In genomic region chr7:7182156-7183060, GRCh38 we compare ENCODE assay signal across 8 cellular contexts. TPM values are rescaled to one million over a fixed set of nuclear protein-coding genes. Genes with fewer than 3 reads are reported as not detected.
DNase-seq lines count a peak whose midpoint lies in the region; ATAC-seq and TF ChIP-seq lines count a peak whose summit lies in the region.

C1GALT1 (plus strand) TSS chr7:7182544; CDS start chr7:7234320, 51,776 bp downstream.

- H3K4me1 ChIP-seq in muscle layer of colon (ENCODE audit: insufficient read depth, low read length), result peaks cover 16% of the 10 kb centered on the region

- peak within 1 kb of the TSS; percentile 87 for H3K4me3 Mint-ChIP-seq in activated T-cell treated with anti-CD3 and anti-CD28 coated beads, Interleukin-2, amount 50 U/mL, for 4 hours

- H3K9me3 Mint-ChIP-seq in activated T-cell treated with anti-CD3 and anti-CD28 coated beads, Interleukin-2, amount 50 U/mL, for 4 hours, result no peaks in the 10 kb centered on the region

- ATAC-seq in GM21723 (IDR thresholded peaks at IDR 0.05; ENCODE audit: unreplicated experiment) (peak; percentile 84), esophagus mucosa (peak; percentile 97)
- ATAC-seq in activated T-cell treated with anti-CD3 and anti-CD28 coated beads, Interleukin-2, amount 50 U/mL, for 4 hours, result peak; percentile 89 to 92

- H3K4me3 ChIP-seq in muscle layer of colon (ENCODE audit: low read depth in 1 of 2, low read length in 2 of 2), result peak within 1 kb of the TSS; percentile 48 to 93

- H3K27me3 ChIP-seq in muscle layer of colon (ENCODE audit: control insufficient read depth in 1 of 2, insufficient read depth in 2 of 2, low read length in 2 of 2), result no peaks in the 10 kb centered on the region

- H3K9me3 ChIP-seq in muscle layer of colon (ENCODE audit: low read length), result no peaks in the 10 kb centered on the region

- H3K36me3 Mint-ChIP-seq in activated T-cell treated with anti-CD3 and anti-CD28 coated beads, Interleukin-2, amount 50 U/mL, for 4 hours (ENCODE audit: insufficient read depth), result no peaks in the 10 kb centered on the region

- H3K4me1 Mint-ChIP-seq in activated T-cell treated with anti-CD3 and anti-CD28 coated beads, Interleukin-2, amount 50 U/mL, for 4 hours (ENCODE audit: low read depth), result peaks cover 9% of the 10 kb centered on the region

- no peaks in the 10 kb centered on the region for H3K36me3 ChIP-seq in muscle layer of colon (ENCODE audit: insufficient read depth, low read length)

- peak within 1 kb of the TSS; percentile 91 for H3K27ac ChIP-seq in muscle layer of colon (ENCODE audit: low read depth, low read length)

- peak within 1 kb of the TSS; percentile 78 for H3K9ac ChIP-seq in muscle layer of colon (ENCODE audit: low read length)

- no peaks in the 10 kb centered on the region for H3K27me3 Mint-ChIP-seq in activated T-cell treated with anti-CD3 and anti-CD28 coated beads, Interleukin-2, amount 50 U/mL, for 4 hours (ENCODE audit: low read depth)

- DNase-seq in DMS79 treated with DMSO at 0.1 percent for 48 hours (lab: John Stamatoyannopoulos, UW), result peak; percentile 96
- DNase-seq in KG1 (lab: John Stamatoyannopoulos, UW), result peak; percentile 95
- DNase-seq in activated T-cell treated with anti-CD3 and anti-CD28 coated beads, Interleukin-2, amount 50 U/mL, for 4 hours, result peak; percentile 97
- peak; percentile 92 for DNase-seq in stimulated activated CD8-positive, alpha-beta memory T cell treated with anti-CD3 and anti-CD28 coated beads, Interleukin-7, amount 100 ng/mL, for 24 hours (ENCODE audit: low read depth)

TF ChIP-seq in PFSK-1, 5 proteins besides CTCF, POLR2A, EP300 and RAD21:
- TF ChIP-seq TAF1 (IDR thresholded peaks at IDR 0.05; ENCODE audit: borderline replicate concordance, insufficient read depth, low read length), result peak; percentile 90; the same call in 1 of the 2 replicates
- peak; percentile 63; the same call in 1 of the 2 replicates for TF ChIP-seq POLR2AphosphoS5 (IDR thresholded peaks at IDR 0.05; ENCODE audit: low read depth, low read length)
- peak in 1 of 2 experiments; percentile 6; a peak in 1 of 4 replicates for TF ChIP-seq REST (IDR thresholded peaks at IDR 0.05; ENCODE audit: insufficient read depth in 1 of 2, low read depth in 2 of 2, low read length in 2 of 2)
- TF ChIP-seq SIN3A (IDR thresholded peaks at IDR 0.05; ENCODE audit: borderline replicate concordance, insufficient read depth, low read length), result 0 out of 2 replicates have a peak, but pooled peaks have one; percentile 9
- TF ChIP-seq FOXP2 (optimal IDR thresholded peaks at IDR 0.05; ENCODE audit: borderline replicate concordance, extremely low read depth, extremely low read length, insufficient read depth), result peak; percentile 89
TF ChIP-seq in PFSK-1: peak in this region for 5.

RNA-seq across cellular contexts. Expression of gene C1GALT1, which starts in this region (rescaled TPM):
- polyA plus RNA-seq in PFSK-1 (2012; ENCODE audit: insufficient read length, low read depth), result 2.0 TPM
- 10 to 100 TPM; 39.7 to 42.0 (median 40.4) TPM for total RNA-seq in activated T-cell treated with anti-CD3 and anti-CD28 coated beads, Interleukin-2, amount 50 U/mL, for 4 hours
- total RNA-seq in esophagus mucosa, result 33.7 TPM

Comparison
In these comparisons a context has a peak if more than half of its experiments do, and no peak if none do; other contexts are left out.
1. Peak in every context shown above with its lines: DNase-seq, ATAC-seq, H3K4me3 ChIP-seq and H3K27ac ChIP-seq.